ENCODE assay signal across 2 cellular contexts in genomic region chr18:57915848-57916596, GRCh38.
TF ChIP-seq lines count a peak whose summit lies in the region.

No MANE protein-coding gene starts in this region.

TF ChIP-seq in IMR-90, 13 proteins besides CTCF, POLR2A, EP300 and RAD21:
- TF ChIP-seq MXI1 (IDR thresholded peaks at IDR 0.05; ENCODE audit: borderline replicate concordance, low read depth, low read length): peak; percentile 44; the same call in 1 of the 2 replicates
- no peak for TF ChIP-seq RFX5 (IDR thresholded peaks at IDR 0.05; ENCODE audit: low read depth, low read length)
- no peak for TF ChIP-seq MAZ (IDR thresholded peaks at IDR 0.05; ENCODE audit: borderline replicate concordance, low read depth, low read length)
- no peak for TF ChIP-seq ELK1 (IDR thresholded peaks at IDR 0.05; ENCODE audit: borderline replicate concordance, low read depth, low read length)

TF ChIP-seq in HepG2, 621 proteins besides CTCF, POLR2A, EP300 and RAD21:
- TF ChIP-seq HIVEP1 (CRISPR knock-in tag; IDR thresholded peaks at IDR 0.05) (0 out of 2 replicates have a peak, but pooled peaks have one; percentile 23), ZNF143 (CRISPR knock-in tag; IDR thresholded peaks at IDR 0.05) (no peak), THAP11 (CRISPR knock-in tag; IDR thresholded peaks at IDR 0.05) (0 out of 2 replicates have a peak, but pooled peaks have one; percentile 10), LBX2 (CRISPR knock-in tag; IDR thresholded peaks at IDR 0.05; ENCODE audit: borderline replicate concordance) (no peak), ZMYM3 (CRISPR knock-in tag; IDR thresholded peaks at IDR 0.05) (0 out of 2 replicates have a peak, but pooled peaks have one; percentile 7), DPF2 (CRISPR knock-in tag; IDR thresholded peaks at IDR 0.05; ENCODE audit: borderline replicate concordance, low read depth) (no peak), SMC3 (IDR thresholded peaks at IDR 0.05; ENCODE audit: low read length) (no peak), PHF20 (CRISPR knock-in tag; IDR thresholded peaks at IDR 0.05) (0 out of 2 replicates have a peak, but pooled peaks have one; percentile 18), ZNF331 (CRISPR knock-in tag; IDR thresholded peaks at IDR 0.05) (peak; percentile 59; the same call in 1 of the 2 replicates), ZNF687 (CRISPR knock-in tag; IDR thresholded peaks at IDR 0.05) (peak; percentile 72), ZNF567 (CRISPR knock-in tag; IDR thresholded peaks at IDR 0.05; ENCODE audit: borderline replicate concordance) (peak; percentile 39; the same call in 1 of the 2 replicates), SALL1 (CRISPR knock-in tag; IDR thresholded peaks at IDR 0.05) (peak; percentile 36), THAP9 (CRISPR knock-in tag; IDR thresholded peaks at IDR 0.05; ENCODE audit: borderline replicate concordance) (peak; percentile 61; the same call in 1 of the 2 replicates), ZNF609 (CRISPR knock-in tag; IDR thresholded peaks at IDR 0.05; ENCODE audit: borderline replicate concordance) (no peak), ZNF230 (CRISPR knock-in tag; IDR thresholded peaks at IDR 0.05) (no peak), ZNF879 (CRISPR knock-in tag; IDR thresholded peaks at IDR 0.05) (no peak), MYC (CRISPR knock-in tag; IDR thresholded peaks at IDR 0.05; ENCODE audit: borderline replicate concordance) (peak; percentile 52; the same call in 1 of the 2 replicates), GABPA (IDR thresholded peaks at IDR 0.05; ENCODE audit: low read depth, low read length) (peak; percentile 34), GABPA (CRISPR knock-in tag; IDR thresholded peaks at IDR 0.05; ENCODE audit: low read depth) (peak; percentile 59), MAX (IDR thresholded peaks at IDR 0.05) (peak; percentile 81), ZFX (CRISPR knock-in tag; IDR thresholded peaks at IDR 0.05; ENCODE audit: low read depth) (peak; percentile 42; the same call in 1 of the 2 replicates), SOX13 (IDR thresholded peaks at IDR 0.05) (no peak; the same call in 1 of the 2 replicates), SOX13 (CRISPR knock-in tag; conservative IDR thresholded peaks at IDR 0.05 in 1 of 2, IDR thresholded peaks at IDR 0.05 in 1 of 2) (peak in 1 of 2 experiments; percentile 54; a peak in 2 of 4 replicates), ZSCAN29 (CRISPR knock-in tag; conservative IDR thresholded peaks at IDR 0.05) (0 out of 2 replicates have a peak, but pooled peaks have one; percentile 26), ZSCAN25 (CRISPR knock-in tag; IDR thresholded peaks at IDR 0.05) (peak; percentile 36; the same call in 1 of the 2 replicates), ETV5 (CRISPR knock-in tag; IDR thresholded peaks at IDR 0.05; ENCODE audit: borderline replicate concordance) (peak; percentile 19; the same call in 1 of the 2 replicates), ZGPAT (CRISPR knock-in tag; IDR thresholded peaks at IDR 0.05) (peak; percentile 30; the same call in 1 of the 2 replicates), GABPB1 (CRISPR knock-in tag; IDR thresholded peaks at IDR 0.05) (peak; percentile 59)
